ENCODE assay signal across 9 cellular contexts in genomic region chr3:178671261-178672191, GRCh38.
DNase-seq lines count a peak whose midpoint lies in the region; ATAC-seq and TF ChIP-seq lines count a peak whose summit lies in the region.
"Had no signal": no experiment of that assay in that cellular context is flagged by ENCODE, and none has a peak within 500 bp of the region (broad histone marks: within the 10 kb centered on the region; RNA-seq: fewer than 3 reads in every experiment).

No MANE protein-coding gene starts in this region.

- H3K27me3 Mint-ChIP-seq in immature natural killer cell (ENCODE audit: low read depth in 3 of 3) = peaks cover 0 to 2% (median 2%) of the 10 kb centered on the region in 3 donors

- H3K4me1 ChIP-seq in adipocyte (ENCODE audit: control insufficient read depth, insufficient read depth, low read length) (peaks cover 9% of the 10 kb centered on the region), mucosa of descending colon (ENCODE audit: low read depth) (no peaks in the 10 kb centered on the region)

- no peak overlapping the region for H3K9ac ChIP-seq in adipocyte (ENCODE audit: low read length)

- no peak overlapping the region for H3K4me3 ChIP-seq in adipocyte (ENCODE audit: low read length)
- H3K4me3 ChIP-seq in mucosa of descending colon = no peak overlapping the region

- intact Hi-C loops in mucosa of descending colon (cut with DNase I, micrococcal nuclease) = no loop called here

- peaks cover 0 to 2% (median 0%) of the 10 kb centered on the region in 6 donors for H3K9me3 Mint-ChIP-seq in immature natural killer cell

- ATAC-seq in GM18907 (IDR thresholded peaks at IDR 0.05; ENCODE audit: unreplicated experiment) (peak; percentile 64), HG02870 (IDR thresholded peaks at IDR 0.05; ENCODE audit: unreplicated experiment) (peak; percentile 42), mucosa of descending colon (peak; percentile 80)

- no peaks in the 10 kb centered on the region for H3K36me3 Mint-ChIP-seq in immature natural killer cell

- H3K4me1 Mint-ChIP-seq in immature natural killer cell = no peaks in the 10 kb centered on the region

- peak; percentile 63 for DNase-seq in adipocyte (ENCODE audit: low read depth)
- DNase-seq in mucosa of descending colon = no peak
- DNase-seq in C1 segment of cervical spinal cord (lab: John Stamatoyannopoulos, UW) = no peak
- DNase-seq in stimulated activated CD4-positive, alpha-beta T cell treated with anti-CD3 and anti-CD28 coated beads, Interleukin-4, amount 100 ng/mL, for 4 hours = no peak
- no peak for DNase-seq in KG1 (lab: John Stamatoyannopoulos, UW)
- no peak for DNase-seq in immature natural killer cell
- DNase-seq: activated CD4-positive, alpha-beta T cell treated with anti-CD3 and anti-CD28 coated beads for 1 hour had no signal

- no peaks in the 10 kb centered on the region for H3K27me3 ChIP-seq in adipocyte (replicated peaks; ENCODE audit: control insufficient read depth, insufficient read depth, low read length)

- no peak overlapping the region for H3K27ac Mint-ChIP-seq in immature natural killer cell

- no peaks in the 10 kb centered on the region for H3K9me3 ChIP-seq in adipocyte (ENCODE audit: control insufficient read depth, low read length)
- no peaks in the 10 kb centered on the region for H3K9me3 ChIP-seq in mucosa of descending colon

- no peak overlapping the region for H3K4me3 Mint-ChIP-seq in immature natural killer cell

- TF ChIP-seq CTCF in mucosa of descending colon (IDR thresholded peaks at IDR 0.05) = no peak

- H3K36me3 ChIP-seq in adipocyte (ENCODE audit: control insufficient read depth, insufficient read depth, low read length, severe bottlenecking) = no peaks in the 10 kb centered on the region
- no peaks in the 10 kb centered on the region for H3K36me3 ChIP-seq in mucosa of descending colon (ENCODE audit: low read depth)
